ENCODE assay signal across 33 cellular contexts in the genomic region with DNA sequence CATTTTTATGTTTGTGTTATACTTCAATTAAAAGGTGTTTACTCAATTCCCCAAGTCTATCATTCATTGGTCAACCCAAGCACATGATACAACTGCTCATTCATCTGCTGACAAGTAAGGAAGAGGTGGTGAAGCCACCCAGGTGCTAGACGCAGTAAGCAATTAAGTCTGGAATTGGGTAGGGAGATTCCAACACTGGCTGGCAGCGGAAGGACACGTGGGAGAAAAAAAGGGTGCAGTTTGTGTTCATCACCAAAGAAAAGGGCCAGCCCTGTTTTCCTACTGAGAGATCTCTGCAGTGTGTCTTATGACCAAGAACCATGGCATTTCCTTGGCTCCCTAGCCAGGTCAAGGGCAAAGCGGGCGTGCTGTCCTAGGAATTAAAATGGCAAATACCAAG. TPM values are rescaled to one million over a fixed set of nuclear protein-coding genes. Genes with fewer than 3 reads are reported as not detected.
DNase-seq lines count a peak whose midpoint lies in the region; ATAC-seq and TF ChIP-seq lines count a peak whose summit lies in the region.
"Had no signal": no experiment of that assay in that cellular context is flagged by ENCODE, and none has a peak within 500 bp of the region (broad histone marks: within the 10 kb centered on the region; RNA-seq: fewer than 3 reads in every experiment).

No MANE protein-coding gene starts in this region.

- no peak overlapping the region for H2BK12ac ChIP-seq in mesenchymal stem cell (ENCODE audit: low read length in 2 of 2)

- no peak for ATAC-seq in GM21619 (IDR thresholded peaks at IDR 0.05; ENCODE audit: unreplicated experiment)
- ATAC-seq: esophagus mucosa, gastroesophageal sphincter, lower lobe of right lung, sciatic nerve had no signal

- no peak overlapping the region for H3K4me2 ChIP-seq in mesenchymal stem cell (ENCODE audit: low read length, poor library complexity, severe bottlenecking)
- H3K4me2 ChIP-seq: neural progenitor cell had no signal

- H2BK5ac ChIP-seq in mesenchymal stem cell (ENCODE audit: low read depth, low read length, poor library complexity, severe bottlenecking) = no peak overlapping the region

- H4K91ac ChIP-seq in mesenchymal stem cell (ENCODE audit: low read length) = no peak overlapping the region

- no peaks in the 10 kb centered on the region for H3K4me1 ChIP-seq in mesenchymal stem cell (ENCODE audit: control insufficient read depth, insufficient read depth, low read depth, low read length)
- H3K4me1 ChIP-seq: gastroesophageal sphincter, lower lobe of right lung, neural progenitor cell, Peyer's patch, stomach, tibial nerve had no signal

- H3K27me3 ChIP-seq in brain microvascular endothelial cell (replicated peaks) (no peaks in the 10 kb centered on the region), mesenchymal stem cell (ENCODE audit: control insufficient read depth in 1 of 2, insufficient read depth in 1 of 2, low read length in 2 of 2) (no peaks in the 10 kb centered on the region), H7 (ENCODE audit: control insufficient read depth, insufficient read depth, low read length) (no peaks in the 10 kb centered on the region; the same call in 1 of the 2 replicates)
- H3K27me3 ChIP-seq: gastroesophageal sphincter, neural progenitor cell, Peyer's patch, stomach, tibial nerve had no signal

- peak overlapping the region in 1 of 2 experiments; percentile 63 for H3K23ac ChIP-seq in mesenchymal stem cell (ENCODE audit: low read length in 2 of 2)

- H4K8ac ChIP-seq in mesenchymal stem cell (ENCODE audit: low read length) = no peak overlapping the region

- H3K4me3 ChIP-seq in brain microvascular endothelial cell (ENCODE audit: low read depth, low read length) (no peak overlapping the region), mesenchymal stem cell (ENCODE audit: insufficient read depth in 1 of 2, low read depth in 1 of 2, low read length in 2 of 2) (no peak overlapping the region), H7 (ENCODE audit: insufficient read depth, low read depth, low read length) (no peak overlapping the region)
- H3K4me3 ChIP-seq: gastroesophageal sphincter, lower lobe of right lung, neural progenitor cell, Peyer's patch, SK-N-MC, stomach, tibial nerve had no signal

- no peak overlapping the region for H2AFZ ChIP-seq in mesenchymal stem cell (ENCODE audit: low read depth, low read length)
- H2AFZ ChIP-seq: neural progenitor cell had no signal

- no peak overlapping the region for H3K9ac ChIP-seq in mesenchymal stem cell (ENCODE audit: low read length)
- H3K9ac ChIP-seq: neural progenitor cell had no signal

- peak overlapping the region; percentile 7 for H2AK5ac ChIP-seq in mesenchymal stem cell (ENCODE audit: low read length, severe bottlenecking)

- peak overlapping the region; percentile 56 for H3K27ac ChIP-seq in brain microvascular endothelial cell
- H3K27ac ChIP-seq in mesenchymal stem cell (ENCODE audit: low read length, poor library complexity, severe bottlenecking) = no peak overlapping the region
- H3K27ac ChIP-seq: gastroesophageal sphincter, lower lobe of right lung, neural progenitor cell, Peyer's patch, SK-N-MC, stomach, tibial nerve, WERI-Rb-1 had no signal

- no peak overlapping the region for H2BK15ac ChIP-seq in mesenchymal stem cell (ENCODE audit: low read depth, poor library complexity, severe bottlenecking)

- no peak overlapping the region for H3K18ac ChIP-seq in mesenchymal stem cell (ENCODE audit: low read depth in 1 of 2, low read length in 2 of 2)

- H2BK120ac ChIP-seq in mesenchymal stem cell (ENCODE audit: low read depth, low read length) = no peak overlapping the region

- TF ChIP-seq CTCF in brain microvascular endothelial cell (IDR thresholded peaks at IDR 0.05; ENCODE audit: low read depth, low read length, missing control alignments) = no peak

- no peak overlapping the region for H3K4ac ChIP-seq in mesenchymal stem cell (ENCODE audit: low read depth in 1 of 2, low read length in 2 of 2)

- H3K9me3 ChIP-seq in mesenchymal stem cell (ENCODE audit: control insufficient read depth, low read length) = peaks cover 8% of the 10 kb centered on the region
- H3K9me3 ChIP-seq: gastroesophageal sphincter, lower lobe of right lung, Peyer's patch, stomach, tibial nerve had no signal

- H3K79me1 ChIP-seq in mesenchymal stem cell (replicated peaks; ENCODE audit: low read length, poor library complexity, severe bottlenecking) = no peaks in the 10 kb centered on the region

- in situ Hi-C loops in brain microvascular endothelial cell (cut with HindIII; ENCODE audit: low pct_ligation_motif_present, low sequenced_read_pairs) = no loop called here

- WGBS in mesenchymal stem cell = 90% methylated on average over 5 of the region's 5 CpGs

- H3K14ac ChIP-seq in mesenchymal stem cell (ENCODE audit: low read length in 2 of 2) = no peak overlapping the region

- DNase-seq in EL = peak; percentile 48
- peak; percentile 64 for DNase-seq in M059J (ENCODE audit: low read depth)
- DNase-seq in brain microvascular endothelial cell = no peak
- no peak for DNase-seq in mesenchymal stem cell
- DNase-seq in stimulated activated CD4-positive, alpha-beta T cell treated with anti-CD3 and anti-CD28 coated beads, Interleukin-12 subunit alpha, Interleukin-12 subunit beta, amount 100 ng/mL, for 4 hours = no peak
- no peak for DNase-seq in inferior parietal cortex (ENCODE audit: extremely low spot score)
- DNase-seq in H7 = no peak
- DNase-seq: activated CD4-positive, alpha-beta T cell treated with anti-CD3 and anti-CD28 coated beads, Interleukin-2, amount 10 ng/mL, durations not matched to agents 7 days and 5 days; activated naive CD8-positive, alpha-beta T cell treated with anti-CD3 and anti-CD28 coated beads, Interleukin-2, amount 10 ng/mL, durations not matched to agents 7 days and 5 days; DMS 273 treated with DMSO at 0.1 percent for 48 hours; effector CD4-positive, alpha-beta T cell; hypothalamus; kidney; lower lobe of right lung; NCI-H1048; NCI-H187; NCI-H2171 treated with DMSO at 0.1 percent for 48 hours; NCI-H524 treated with DMSO at 0.1 percent for 48 hours; Peyer's patch; posterior cingulate gyrus; stomach; WERI-Rb-1 had no signal

- H3K36me3 ChIP-seq in brain microvascular endothelial cell (replicated peaks) (peaks cover 7% of the 10 kb centered on the region), mesenchymal stem cell (ENCODE audit: control insufficient read depth in 1 of 2, insufficient read depth in 2 of 2, low read depth in 1 of 2, low read length in 2 of 2) (peaks cover 0 to 42% of the 10 kb centered on the region in 2 experiments), H7 (replicated peaks; ENCODE audit: control insufficient read depth, insufficient read depth, low read length) (no peaks in the 10 kb centered on the region; the same call in 1 of the 2 replicates)
- H3K36me3 ChIP-seq: neural progenitor cell, WERI-Rb-1 had no signal

RNA-seq across cellular contexts. Expression of a gene that starts 11.8 kb away (rescaled TPM):
- total RNA-seq in M059J (2014; rRNA removed; shearing (Covaris generic)) = 9.2 and 10.6 TPM in 2 replicates
- polyA plus RNA-seq in mesenchymal stem cell (2013, experiment 1 of 2) = 6.0 TPM
- polyA plus RNA-seq in mesenchymal stem cell (2013, experiment 2 of 2) = 6.4 TPM
- total RNA-seq in H7 (2014; rRNA removed; shearing (Covaris generic)) = 9.8 and 11.5 TPM in 2 replicates

RNA-seq across cellular contexts. Expression of a gene that starts 15.2 kb away (rescaled TPM):
- 2.0 and 5.3 TPM in 2 replicates for total RNA-seq in M059J (2014; rRNA removed; shearing (Covaris generic))
- 0.91 TPM for polyA plus RNA-seq in mesenchymal stem cell (2013, experiment 1 of 2)
- polyA plus RNA-seq in mesenchymal stem cell (2013, experiment 2 of 2) = 0.89 TPM
- total RNA-seq in H7 (2014; rRNA removed; shearing (Covaris generic)) = 1.7 and 2.6 TPM in 2 replicates

RNA-seq across cellular contexts. Expression of a gene that starts 32.0 kb away (rescaled TPM):
- total RNA-seq in M059J (2014; rRNA removed; shearing (Covaris generic)) = not detected in 2 replicates
- not detected for polyA plus RNA-seq in mesenchymal stem cell (2013, experiment 1 of 2)
- not detected for polyA plus RNA-seq in mesenchymal stem cell (2013, experiment 2 of 2)
- not detected in 2 replicates for total RNA-seq in H7 (2014; rRNA removed; shearing (Covaris generic))
- total RNA-seq: activated CD4-positive, alpha-beta T cell treated with anti-CD3 and anti-CD28 coated beads, Interleukin-2, amount 10 ng/mL, durations not matched to agents 7 days and 5 days; activated naive CD8-positive, alpha-beta T cell treated with anti-CD3 and anti-CD28 coated beads, Interleukin-2, amount 10 ng/mL, durations not matched to agents 7 days and 5 days; chondrocyte; esophagus mucosa; G401; gastroesophageal sphincter; kidney; LHCN-M2; lower lobe of right lung; Peyer's patch; sciatic nerve; stomach; T-helper 2 cell treated with Interferon-gamma antibody and Interleukin-4, amounts not matched to agents 100 ng/mL and 5 ng/mL, for 36 hours; tibial nerve had no signal
- polyA plus RNA-seq: stomach had no signal

RNA-seq across cellular contexts. Expression of a gene that starts 52.3 kb away (rescaled TPM):
- total RNA-seq in M059J (2014; rRNA removed; shearing (Covaris generic)) = 0.05 TPM in 1 of 2 replicates, not detected in the other
- not detected for polyA plus RNA-seq in mesenchymal stem cell (2013, experiment 1 of 2)
- polyA plus RNA-seq in mesenchymal stem cell (2013, experiment 2 of 2) = not detected
- total RNA-seq in H7 (2014; rRNA removed; shearing (Covaris generic)) = 6.7 and 7.6 TPM in 2 replicates
- total RNA-seq: activated CD4-positive, alpha-beta T cell treated with anti-CD3 and anti-CD28 coated beads, Interleukin-2, amount 10 ng/mL, durations not matched to agents 7 days and 5 days; activated naive CD8-positive, alpha-beta T cell treated with anti-CD3 and anti-CD28 coated beads, Interleukin-2, amount 10 ng/mL, durations not matched to agents 7 days and 5 days; chondrocyte; G401; kidney; Peyer's patch; sciatic nerve; stomach; T-helper 2 cell treated with Interferon-gamma antibody and Interleukin-4, amounts not matched to agents 100 ng/mL and 5 ng/mL, for 36 hours; tibial nerve had no signal
- polyA plus RNA-seq: stomach had no signal

Comparison
In these comparisons a context has a peak if more than half of its experiments do, and no peak if none do; other contexts are left out.
1. DNase-seq: peak in EL (single experiment) and M059J (single experiment); none in brain microvascular endothelial cell (single experiment), mesenchymal stem cell (single experiment), stimulated activated CD4-positive, alpha-beta T cell treated with anti-CD3 and anti-CD28 coated beads, Interleukin-12 subunit alpha, Interleukin-12 subunit beta, amount 100 ng/mL, for 4 hours (single experiment), inferior parietal cortex (single experiment) and H7 (single experiment).